ENCODE assay signal across 18 cellular contexts in genomic region chr14:46820291-46820690, GRCh38.
"Had no signal": no experiment of that assay in that cellular context is flagged by ENCODE, and none has a peak within 500 bp of the region (broad histone marks: within the 10 kb centered on the region; RNA-seq: fewer than 3 reads in every experiment).

No MANE protein-coding gene starts in this region.

- H3K4me3 Mint-ChIP-seq: activated CD4-positive, alpha-beta memory T cell treated with anti-CD3 and anti-CD28 coated beads for 36 hours; activated CD4-positive, alpha-beta T cell treated with anti-CD3 and anti-CD28 coated beads for 36 hours; activated T-cell treated with anti-CD3 and anti-CD28 coated beads, Interleukin-2, amount 50 U/mL, for 24 hours; central memory CD8-positive, alpha-beta T cell; naive B cell; stimulated activated naive CD8-positive, alpha-beta T cell treated with anti-CD3 and anti-CD28 coated beads, Interleukin-15, amount 100 ng/mL, for 72 hours; T-helper 17 cell had no signal

- H3K27me3 Mint-ChIP-seq: activated CD4-positive, alpha-beta memory T cell treated with anti-CD3 and anti-CD28 coated beads for 36 hours; activated CD4-positive, alpha-beta T cell treated with anti-CD3 and anti-CD28 coated beads for 36 hours; activated T-cell treated with anti-CD3 and anti-CD28 coated beads, Interleukin-2, amount 50 U/mL, for 24 hours; central memory CD8-positive, alpha-beta T cell; naive B cell; stimulated activated naive CD8-positive, alpha-beta T cell treated with anti-CD3 and anti-CD28 coated beads, Interleukin-15, amount 100 ng/mL, for 72 hours; T-helper 17 cell had no signal

- DNase-seq: activated CD4-positive, alpha-beta memory T cell treated with anti-CD3 and anti-CD28 coated beads for 36 hours; activated CD4-positive, alpha-beta T cell treated with anti-CD3 and anti-CD28 coated beads for 36 hours; activated T-cell treated with anti-CD3 and anti-CD28 coated beads, Interleukin-2, amount 50 U/mL, for 24 hours; amniotic stem cell; cortex of kidney; effector CD8-positive, alpha-beta T cell; foreskin keratinocyte; left colon; mammary epithelial cell; naive B cell; small intestine; stimulated activated naive CD8-positive, alpha-beta T cell treated with anti-CD3 and anti-CD28 coated beads, Interleukin-15, amount 100 ng/mL, for 72 hours; T-helper 17 cell had no signal

- H3K4me3 ChIP-seq: body of pancreas, thoracic aorta had no signal

- H3K27ac ChIP-seq: body of pancreas, foreskin keratinocyte, neutrophil, thoracic aorta had no signal

- H3K4me1 ChIP-seq: body of pancreas, foreskin keratinocyte had no signal

- H3K36me3 Mint-ChIP-seq: activated CD4-positive, alpha-beta memory T cell treated with anti-CD3 and anti-CD28 coated beads for 36 hours; activated naive CD4-positive, alpha-beta T cell treated with anti-CD3 and anti-CD28 coated beads, Interleukin-2, amount 50 U/mL, for 72 hours; naive B cell had no signal

- H3K4me1 Mint-ChIP-seq: activated CD4-positive, alpha-beta T cell treated with anti-CD3 and anti-CD28 coated beads for 36 hours; central memory CD8-positive, alpha-beta T cell; naive B cell; stimulated activated naive CD8-positive, alpha-beta T cell treated with anti-CD3 and anti-CD28 coated beads, Interleukin-15, amount 100 ng/mL, for 72 hours; T-helper 17 cell had no signal

- H3K9me3 ChIP-seq: body of pancreas, neutrophil, thoracic aorta had no signal

- ATAC-seq: activated CD4-positive, alpha-beta T cell treated with anti-CD3 and anti-CD28 coated beads for 36 hours; activated naive CD4-positive, alpha-beta T cell treated with anti-CD3 and anti-CD28 coated beads, Interleukin-2, amount 50 U/mL, for 72 hours; body of pancreas; foreskin keratinocyte; left colon; stimulated activated naive CD8-positive, alpha-beta T cell treated with anti-CD3 and anti-CD28 coated beads, Interleukin-15, amount 100 ng/mL, for 72 hours; T-helper 17 cell had no signal

- H3K36me3 ChIP-seq: neutrophil, thoracic aorta had no signal

- H3K27ac Mint-ChIP-seq: activated CD4-positive, alpha-beta memory T cell treated with anti-CD3 and anti-CD28 coated beads for 36 hours; activated CD4-positive, alpha-beta T cell treated with anti-CD3 and anti-CD28 coated beads for 36 hours; activated T-cell treated with anti-CD3 and anti-CD28 coated beads, Interleukin-2, amount 50 U/mL, for 24 hours; naive B cell; stimulated activated naive CD8-positive, alpha-beta T cell treated with anti-CD3 and anti-CD28 coated beads, Interleukin-15, amount 100 ng/mL, for 72 hours; T-helper 17 cell had no signal

- H3K27me3 ChIP-seq: body of pancreas, foreskin keratinocyte, neutrophil had no signal
